8 cellular contexts compared by ENCODE assay signal in genomic region chr2:206158563-206159345, GRCh38. TPM values are rescaled to one million over a fixed set of nuclear protein-coding genes. Genes with fewer than 3 reads are reported as not detected.
DNase-seq lines count a peak whose midpoint lies in the region; ATAC-seq, FAIRE-seq and TF ChIP-seq lines count a peak whose summit lies in the region.

No MANE protein-coding gene starts in this region.

- H3K27ac Mint-ChIP-seq in astrocyte (ENCODE audit: unreplicated experiment) = peak overlapping the region; percentile 98
- peak overlapping the region; percentile 95 for H3K27ac Mint-ChIP-seq in stimulated activated memory B cell treated with anti-CD40 and anti-IgM and Interleukin-4, amounts not matched to agents 10 μg/mL and 1 μg/mL and 100 μg/mL, for 72 hours

- H3K4me1 ChIP-seq in DOHH2 (ENCODE audit: control insufficient read depth, low read length) = peaks cover 48% of the 10 kb centered on the region
- H3K4me1 ChIP-seq in HUES6 (ENCODE audit: control insufficient read depth, insufficient read depth, low read length) = peaks cover 8% of the 10 kb centered on the region
- peaks cover 3% of the 10 kb centered on the region for H3K4me1 ChIP-seq in astrocyte (ENCODE audit: insufficient read depth, low read length)

- H3K27me3 ChIP-seq in DOHH2 (ENCODE audit: control insufficient read depth, low read length) (no peaks in the 10 kb centered on the region), HUES6 (ENCODE audit: control insufficient read depth, insufficient read depth, low read length) (no peaks in the 10 kb centered on the region), astrocyte (ENCODE audit: insufficient read depth, low read length) (no peaks in the 10 kb centered on the region)

- H3K4me3 ChIP-seq in DOHH2 (ENCODE audit: low read length) (peak overlapping the region; percentile 100), HUES6 (ENCODE audit: low read depth, low read length) (peak overlapping the region; percentile 91), astrocyte (ENCODE audit: insufficient read depth, low read depth, low read length) (peak overlapping the region; percentile 91)

- H3K4me2 ChIP-seq in DOHH2 (ENCODE audit: low read length) (peak overlapping the region; percentile 93), astrocyte (ENCODE audit: low read length) (peak overlapping the region; percentile 90)

- H3K9me2 ChIP-seq in DOHH2 (replicated peaks; ENCODE audit: control insufficient read depth, low read length) = no peaks in the 10 kb centered on the region

- H3K9ac ChIP-seq in HUES6 (ENCODE audit: low read length) (peak overlapping the region; percentile 81), astrocyte (ENCODE audit: low read length) (peak overlapping the region; percentile 90)

- peaks cover 31% of the 10 kb centered on the region for H3K4me1 Mint-ChIP-seq in astrocyte (ENCODE audit: low read depth, unreplicated experiment)
- peaks cover 48% of the 10 kb centered on the region for H3K4me1 Mint-ChIP-seq in stimulated activated memory B cell treated with anti-CD40 and anti-IgM and Interleukin-4, amounts not matched to agents 10 μg/mL and 1 μg/mL and 100 μg/mL, for 72 hours

- H4K20me1 ChIP-seq in DOHH2 (ENCODE audit: control insufficient read depth, insufficient read depth, low read depth, low read length) = peaks cover 12% of the 10 kb centered on the region; the same call in 1 of the 2 replicates
- H4K20me1 ChIP-seq in astrocyte (ENCODE audit: insufficient read depth, low read length) = peaks cover 44% of the 10 kb centered on the region

- peak; percentile 8 for ATAC-seq in GM21447 (IDR thresholded peaks at IDR 0.05; ENCODE audit: unreplicated experiment)
- ATAC-seq in stimulated activated memory B cell treated with anti-CD40 and anti-IgM and Interleukin-4, amounts not matched to agents 10 μg/mL and 1 μg/mL and 100 μg/mL, for 72 hours = peak; percentile 24

- peak overlapping the region; percentile 57 for H3K27ac ChIP-seq in DOHH2 (ENCODE audit: low read depth, low read length)
- peak overlapping the region; percentile 36; the same call in 1 of the 2 replicates for H3K27ac ChIP-seq in HUES6 (ENCODE audit: low read depth, low read length)
- peak overlapping the region; percentile 90 for H3K27ac ChIP-seq in astrocyte (ENCODE audit: low read depth, low read length)

- peaks cover 5% of the 10 kb centered on the region for H3K36me3 Mint-ChIP-seq in astrocyte (ENCODE audit: low read depth, unreplicated experiment)
- H3K36me3 Mint-ChIP-seq in stimulated activated memory B cell treated with anti-CD40 and anti-IgM and Interleukin-4, amounts not matched to agents 10 μg/mL and 1 μg/mL and 100 μg/mL, for 72 hours = peaks cover 37% of the 10 kb centered on the region

- peak overlapping the region; percentile 96 for H3K4me3 Mint-ChIP-seq in astrocyte (ENCODE audit: unreplicated experiment)
- peak overlapping the region; percentile 93 for H3K4me3 Mint-ChIP-seq in stimulated activated memory B cell treated with anti-CD40 and anti-IgM and Interleukin-4, amounts not matched to agents 10 μg/mL and 1 μg/mL and 100 μg/mL, for 72 hours

- peak; percentile 29 for DNase-seq in astrocyte (ENCODE audit: low read depth)
- DNase-seq in iris pigment epithelial cell (ENCODE audit: low read depth) = peak; percentile 24
- DNase-seq in posterior cingulate gyrus = no peak
- DNase-seq in NCI-H446 (lab: John Stamatoyannopoulos, UW) = no peak

- H3F3A ChIP-seq in DOHH2 (ENCODE audit: control insufficient read depth, insufficient read depth) = peaks cover 30% of the 10 kb centered on the region

- H3K36me3 ChIP-seq in DOHH2 (ENCODE audit: control insufficient read depth, low read length) (peaks cover 72% of the 10 kb centered on the region), HUES6 (ENCODE audit: control insufficient read depth, insufficient read depth, low read length) (peaks cover 36% of the 10 kb centered on the region), astrocyte (ENCODE audit: insufficient read depth, low read length) (peaks cover 20% of the 10 kb centered on the region)

- H3K9me3 Mint-ChIP-seq in astrocyte (ENCODE audit: unreplicated experiment) = no peaks in the 10 kb centered on the region
- no peaks in the 10 kb centered on the region for H3K9me3 Mint-ChIP-seq in stimulated activated memory B cell treated with anti-CD40 and anti-IgM and Interleukin-4, amounts not matched to agents 10 μg/mL and 1 μg/mL and 100 μg/mL, for 72 hours

- no peaks in the 10 kb centered on the region for H3K27me3 Mint-ChIP-seq in astrocyte (ENCODE audit: low read depth, unreplicated experiment)
- H3K27me3 Mint-ChIP-seq in stimulated activated memory B cell treated with anti-CD40 and anti-IgM and Interleukin-4, amounts not matched to agents 10 μg/mL and 1 μg/mL and 100 μg/mL, for 72 hours = no peaks in the 10 kb centered on the region

- TF ChIP-seq CTCF in DOHH2 (IDR thresholded peaks at IDR 0.05; ENCODE audit: low read depth, low read length, poor library complexity, severe bottlenecking) (no peak), astrocyte (IDR thresholded peaks at IDR 0.05; ENCODE audit: insufficient read depth, low read depth, low read length) (no peak)

- H3K9me3 ChIP-seq in DOHH2 (ENCODE audit: control insufficient read depth, insufficient read depth, low read length) (no peaks in the 10 kb centered on the region), HUES6 (ENCODE audit: control insufficient read depth, insufficient read depth, low read depth, low read length) (no peaks in the 10 kb centered on the region), astrocyte (ENCODE audit: insufficient read depth, low read depth, low read length) (no peaks in the 10 kb centered on the region)

- intact Hi-C loops in posterior cingulate gyrus (cut with DNase I) = loop anchor here (1.0 kb wide), 1 partner anchor 72 kb away; the partner anchor contains the start of gene INO80D

- H2AFZ ChIP-seq in astrocyte (ENCODE audit: low read depth, low read length) = peak overlapping the region; percentile 87

- no peak for FAIRE-seq in astrocyte (lab: Jason Lieb, UNC)

- H3K79me2 ChIP-seq in DOHH2 (ENCODE audit: control insufficient read depth, low read length) (peaks cover 96% of the 10 kb centered on the region), astrocyte (ENCODE audit: insufficient read depth, low read length) (peaks cover 94% of the 10 kb centered on the region)

RNA-seq across cellular contexts. Expression of gene NDUFS1, which starts 0.5 kb away (rescaled TPM):
- 97.2 and 100 TPM in 2 replicates for total RNA-seq in astrocyte

RNA-seq across cellular contexts. Expression of gene EEF1B2, which starts 0.9 kb away (rescaled TPM):
- total RNA-seq in astrocyte = 518 and 546 TPM in 2 replicates

Comparison
In these comparisons a context has a peak if more than half of its experiments do, and no peak if none do; other contexts are left out.
1. H3K27ac ChIP-seq: peak in every context shown above with its lines; median percentile 90 in astrocyte; 57 in DOHH2; 36 in HUES6.
2. DNase-seq: peak in astrocyte (single experiment) and iris pigment epithelial cell (single experiment); none in posterior cingulate gyrus (0 of 10) and NCI-H446 (0 of 2).
3. Peak in every context shown above with its lines, with median percentiles within 50 percentile points of each other: H3K4me3 ChIP-seq.